Comparison of ENCODE assay signal across 1 cellular context in genomic region chr7:21971780-21972396, GRCh38.
TF ChIP-seq lines count a peak whose summit lies in the region.

No MANE protein-coding gene starts in this region.

TF ChIP-seq in H1, 55 proteins besides CTCF, POLR2A, EP300 and RAD21 (continued from another document):
- TF ChIP-seq CHD2 (IDR thresholded peaks at IDR 0.05; ENCODE audit: low read length): no peak
- no peak for TF ChIP-seq USF2 (IDR thresholded peaks at IDR 0.05; ENCODE audit: low read length)
- TF ChIP-seq BCL11A (IDR thresholded peaks at IDR 0.05; ENCODE audit: low read depth in 2 of 2, low read length in 2 of 2): no peak
- no peak for TF ChIP-seq HDAC2 (IDR thresholded peaks at IDR 0.05; ENCODE audit: borderline replicate concordance in 1 of 2, low read depth in 2 of 2, low read length in 2 of 2)
- TF ChIP-seq TCF12 (IDR thresholded peaks at IDR 0.05; ENCODE audit: low read depth, low read length): no peak
